ENCODE assay signal across 2 cellular contexts in the genomic region with DNA sequence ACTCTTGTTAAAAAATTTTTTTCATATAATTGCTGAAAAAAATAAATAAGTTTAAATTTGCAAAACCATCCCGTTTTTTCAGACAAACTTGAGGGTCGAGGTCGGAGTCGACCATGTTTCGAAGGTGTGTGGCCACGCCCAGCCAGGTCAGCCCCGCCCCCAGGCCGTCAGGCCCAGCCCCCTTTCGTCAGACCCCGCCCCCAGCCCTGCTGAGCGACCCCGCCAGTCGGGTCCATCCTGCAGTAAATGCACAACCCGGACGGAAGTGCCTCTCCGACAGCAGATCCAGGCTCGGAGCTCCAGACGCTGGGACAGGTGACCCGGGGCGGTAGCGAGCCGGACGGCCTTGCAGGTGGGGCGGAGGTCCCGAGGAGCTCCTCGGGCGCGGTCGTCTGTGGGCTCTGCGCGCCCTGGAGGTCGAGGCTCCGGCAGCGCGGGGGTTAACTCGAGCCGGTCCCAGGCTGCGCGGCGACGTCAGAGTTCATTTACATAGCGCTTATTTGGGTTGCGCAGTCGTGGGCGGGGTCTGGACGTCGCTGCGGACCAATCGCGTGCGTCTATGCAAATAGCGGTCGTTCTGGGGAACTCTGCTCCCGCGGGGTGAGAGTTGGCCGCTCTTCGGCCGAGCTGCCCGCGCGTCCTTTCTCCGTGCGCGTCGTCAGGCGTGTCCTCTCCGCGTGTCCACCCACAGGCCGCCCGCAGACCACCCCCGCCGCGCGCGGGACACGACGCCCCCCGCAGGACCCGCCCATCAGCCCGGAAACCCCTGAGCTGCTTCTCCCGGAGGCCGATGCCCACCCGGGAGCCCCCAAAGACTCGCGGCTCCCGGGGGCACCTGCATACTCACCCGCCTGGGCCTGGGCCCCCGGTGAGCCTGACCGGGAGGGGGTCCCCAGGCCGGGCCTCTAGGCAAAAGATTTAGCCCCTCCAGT.
TF ChIP-seq lines count a peak whose summit lies in the region.

A gene with protein sequence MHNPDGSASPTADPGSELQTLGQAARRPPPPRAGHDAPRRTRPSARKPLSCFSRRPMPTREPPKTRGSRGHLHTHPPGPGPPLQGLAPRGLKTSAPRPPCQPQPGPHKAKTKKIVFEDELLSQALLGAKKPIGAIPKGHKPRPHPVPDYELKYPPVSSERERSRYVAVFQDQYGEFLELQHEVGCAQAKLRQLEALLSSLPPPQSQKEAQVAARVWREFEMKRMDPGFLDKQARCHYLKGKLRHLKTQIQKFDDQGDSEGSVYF (plus strand): TSS at position 225 of the 932 bp plus-strand sequence. CDS start 22 bp downstream, at position 247.

TF ChIP-seq in HCT116, 20 proteins besides CTCF, POLR2A, EP300 and RAD21 (continued from another document):
- TF ChIP-seq, protein P1, sequence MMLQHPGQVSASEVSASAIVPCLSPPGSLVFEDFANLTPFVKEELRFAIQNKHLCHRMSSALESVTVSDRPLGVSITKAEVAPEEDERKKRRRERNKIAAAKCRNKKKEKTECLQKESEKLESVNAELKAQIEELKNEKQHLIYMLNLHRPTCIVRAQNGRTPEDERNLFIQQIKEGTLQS (IDR thresholded peaks at IDR 0.05): no peak
- TF ChIP-seq ZFX (IDR thresholded peaks at IDR 0.05) (no peak; the same call in 1 of the 2 replicates), CEBPB (IDR thresholded peaks at IDR 0.05; ENCODE audit: low read depth) (no peak), SIN3A (IDR thresholded peaks at IDR 0.05; ENCODE audit: low read depth) (peak; percentile 42; the same call in 1 of the 2 replicates), CBX3 (IDR thresholded peaks at IDR 0.05; ENCODE audit: low read depth) (no peak), SP1 (IDR thresholded peaks at IDR 0.05; ENCODE audit: low read depth) (peak; percentile 78), SRF (IDR thresholded peaks at IDR 0.05; ENCODE audit: low read depth) (no peak; the same call in 1 of the 2 replicates), EGR1 (IDR thresholded peaks at IDR 0.05; ENCODE audit: low read depth) (peak; percentile 66)
- TF ChIP-seq, protein P2, sequence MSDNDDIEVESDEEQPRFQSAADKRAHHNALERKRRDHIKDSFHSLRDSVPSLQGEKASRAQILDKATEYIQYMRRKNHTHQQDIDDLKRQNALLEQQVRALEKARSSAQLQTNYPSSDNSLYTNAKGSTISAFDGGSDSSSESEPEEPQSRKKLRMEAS (IDR thresholded peaks at IDR 0.05): peak; percentile 60
- TF ChIP-seq, protein P3, sequence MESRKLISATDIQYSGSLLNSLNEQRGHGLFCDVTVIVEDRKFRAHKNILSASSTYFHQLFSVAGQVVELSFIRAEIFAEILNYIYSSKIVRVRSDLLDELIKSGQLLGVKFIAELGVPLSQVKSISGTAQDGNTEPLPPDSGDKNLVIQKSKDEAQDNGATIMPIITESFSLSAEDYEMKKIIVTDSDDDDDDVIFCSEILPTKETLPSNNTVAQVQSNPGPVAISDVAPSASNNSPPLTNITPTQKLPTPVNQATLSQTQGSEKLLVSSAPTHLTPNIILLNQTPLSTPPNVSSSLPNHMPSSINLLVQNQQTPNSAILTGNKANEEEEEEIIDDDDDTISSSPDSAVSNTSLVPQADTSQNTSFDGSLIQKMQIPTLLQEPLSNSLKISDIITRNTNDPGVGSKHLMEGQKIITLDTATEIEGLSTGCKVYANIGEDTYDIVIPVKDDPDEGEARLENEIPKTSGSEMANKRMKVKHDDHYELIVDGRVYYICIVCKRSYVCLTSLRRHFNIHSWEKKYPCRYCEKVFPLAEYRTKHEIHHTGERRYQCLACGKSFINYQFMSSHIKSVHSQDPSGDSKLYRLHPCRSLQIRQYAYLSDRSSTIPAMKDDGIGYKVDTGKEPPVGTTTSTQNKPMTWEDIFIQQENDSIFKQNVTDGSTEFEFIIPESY (IDR thresholded peaks at IDR 0.05; ENCODE audit: extremely low read depth, insufficient replicate concordance, low read length): no peak

TF ChIP-seq in neural cell, 6 proteins besides CTCF, POLR2A, EP300 and RAD21 (continued from another document):
- TF ChIP-seq, protein P4, sequence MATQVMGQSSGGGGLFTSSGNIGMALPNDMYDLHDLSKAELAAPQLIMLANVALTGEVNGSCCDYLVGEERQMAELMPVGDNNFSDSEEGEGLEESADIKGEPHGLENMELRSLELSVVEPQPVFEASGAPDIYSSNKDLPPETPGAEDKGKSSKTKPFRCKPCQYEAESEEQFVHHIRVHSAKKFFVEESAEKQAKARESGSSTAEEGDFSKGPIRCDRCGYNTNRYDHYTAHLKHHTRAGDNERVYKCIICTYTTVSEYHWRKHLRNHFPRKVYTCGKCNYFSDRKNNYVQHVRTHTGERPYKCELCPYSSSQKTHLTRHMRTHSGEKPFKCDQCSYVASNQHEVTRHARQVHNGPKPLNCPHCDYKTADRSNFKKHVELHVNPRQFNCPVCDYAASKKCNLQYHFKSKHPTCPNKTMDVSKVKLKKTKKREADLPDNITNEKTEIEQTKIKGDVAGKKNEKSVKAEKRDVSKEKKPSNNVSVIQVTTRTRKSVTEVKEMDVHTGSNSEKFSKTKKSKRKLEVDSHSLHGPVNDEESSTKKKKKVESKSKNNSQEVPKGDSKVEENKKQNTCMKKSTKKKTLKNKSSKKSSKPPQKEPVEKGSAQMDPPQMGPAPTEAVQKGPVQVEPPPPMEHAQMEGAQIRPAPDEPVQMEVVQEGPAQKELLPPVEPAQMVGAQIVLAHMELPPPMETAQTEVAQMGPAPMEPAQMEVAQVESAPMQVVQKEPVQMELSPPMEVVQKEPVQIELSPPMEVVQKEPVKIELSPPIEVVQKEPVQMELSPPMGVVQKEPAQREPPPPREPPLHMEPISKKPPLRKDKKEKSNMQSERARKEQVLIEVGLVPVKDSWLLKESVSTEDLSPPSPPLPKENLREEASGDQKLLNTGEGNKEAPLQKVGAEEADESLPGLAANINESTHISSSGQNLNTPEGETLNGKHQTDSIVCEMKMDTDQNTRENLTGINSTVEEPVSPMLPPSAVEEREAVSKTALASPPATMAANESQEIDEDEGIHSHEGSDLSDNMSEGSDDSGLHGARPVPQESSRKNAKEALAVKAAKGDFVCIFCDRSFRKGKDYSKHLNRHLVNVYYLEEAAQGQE (IDR thresholded peaks at IDR 0.05; ENCODE audit: borderline replicate concordance): peak; percentile 45
- TF ChIP-seq EZH2 (IDR thresholded peaks at IDR 0.05; ENCODE audit: borderline replicate concordance, insufficient read depth, low read length, poor library complexity, severe bottlenecking) (no peak), TAF1 (IDR thresholded peaks at IDR 0.05; ENCODE audit: low read depth) (peak; percentile 77), SMC3 (conservative IDR thresholded peaks at IDR 0.05; ENCODE audit: poor library complexity) (peak; percentile 52), POLR2AphosphoS5 (IDR thresholded peaks at IDR 0.05) (peak; percentile 64)
